Comparison of ENCODE assay signal across 12 cellular contexts in genomic region chr9:6873862-6874261, GRCh38.
DNase-seq lines count a peak whose midpoint lies in the region; ATAC-seq and TF ChIP-seq lines count a peak whose summit lies in the region.
"Had no signal": no experiment of that assay in that cellular context is flagged by ENCODE, and none has a peak within 500 bp of the region (broad histone marks: within the 10 kb centered on the region; RNA-seq: fewer than 3 reads in every experiment).

No MANE protein-coding gene starts in this region.

- ATAC-seq in T-helper 17 cell (no peak), esophagus mucosa (no peak), GM21528 (IDR thresholded peaks at IDR 0.05; ENCODE audit: low FRiP score, unreplicated experiment) (no peak), aorta (ENCODE audit: low FRiP score) (no peak)

- H3K4me1 Mint-ChIP-seq in T-helper 17 cell, result peaks cover 39% of the 10 kb centered on the region

- H3K27me3 Mint-ChIP-seq in T-helper 17 cell, result no peaks in the 10 kb centered on the region

- H3K4me2 ChIP-seq in fibroblast of lung (ENCODE audit: extremely low read depth, insufficient read depth, low read length), result no peak overlapping the region

- H3K4me1 ChIP-seq in fibroblast of lung (ENCODE audit: control insufficient read depth, extremely low read depth, insufficient read depth, low read length), result no peaks in the 10 kb centered on the region
- peaks cover 0 to 2% of the 10 kb centered on the region in 2 donors for H3K4me1 ChIP-seq in aorta (ENCODE audit: control insufficient read depth in 1 of 2, insufficient read depth in 2 of 2, low read length in 2 of 2)

- peaks cover 4% of the 10 kb centered on the region for H3K36me3 Mint-ChIP-seq in T-helper 17 cell (ENCODE audit: low read depth)

- H3K79me2 ChIP-seq in fibroblast of lung (ENCODE audit: control insufficient read depth, insufficient read depth, low read length), result no peaks in the 10 kb centered on the region

- no peaks in the 10 kb centered on the region for H3K9me3 ChIP-seq in T-helper 17 cell (ENCODE audit: control insufficient read depth, low read length, poor library complexity, severe bottlenecking)
- no peaks in the 10 kb centered on the region for H3K9me3 ChIP-seq in fibroblast of lung (ENCODE audit: control insufficient read depth, insufficient read depth, low read depth, low read length)
- no peaks in the 10 kb centered on the region for H3K9me3 ChIP-seq in aorta (ENCODE audit: control insufficient read depth, low read length)

- H3K27me3 ChIP-seq in fibroblast of lung (ENCODE audit: control insufficient read depth, insufficient read depth, low read length) (no peaks in the 10 kb centered on the region), aorta (ENCODE audit: control insufficient read depth in 1 of 2, insufficient read depth in 2 of 2, low read length in 1 of 2) (no peaks in the 10 kb centered on the region)

- H3K27ac Mint-ChIP-seq in T-helper 17 cell, result peak overlapping the region; percentile 70

- H3K9ac ChIP-seq in fibroblast of lung (ENCODE audit: insufficient read depth, low read length), result no peak overlapping the region

- no peak overlapping the region for H2AFZ ChIP-seq in fibroblast of lung (ENCODE audit: low read length)

- no peaks in the 10 kb centered on the region for H4K20me1 ChIP-seq in fibroblast of lung (ENCODE audit: control insufficient read depth, extremely low read depth, insufficient read depth, low read length)

- peak overlapping the region; percentile 45 for H3K4me3 Mint-ChIP-seq in T-helper 17 cell

- DNase-seq in G401 (ENCODE audit: low spot score) (peak; percentile 76), T-helper 17 cell (no peak), fibroblast of lung (ENCODE audit: low read depth in 2 of 2) (peak; percentile 62 to 70), pulmonary artery endothelial cell (ENCODE audit: low read depth, low spot score) (peak; percentile 41), ACHN (no peak), aorta (no peak)
- DNase-seq: COR-L47, Kasumi-1, NCI-H226, right cardiac atrium had no signal

- H3K27ac ChIP-seq in fibroblast of lung (ENCODE audit: insufficient read depth, low read length) (no peak overlapping the region), aorta (ENCODE audit: low read depth in 1 of 2, low read length in 2 of 2) (no peak overlapping the region)

- in situ Hi-C loops in G401 (cut with HindIII; ENCODE audit: low sequenced_read_pairs) (no loop called here), ACHN (cut with HindIII; ENCODE audit: low pct_ligation_motif_present, low pct_unique_long_range_greater_than_20kb, low sequenced_read_pairs) (no loop called here)

- WGBS in aorta, 2 donors, result 16 to 19% methylated on average over 6 to 7 of the region's 7 CpGs

- H3K4me3 ChIP-seq in fibroblast of lung (replicated peaks in 1 of 4; ENCODE audit: control extremely low read depth in 1 of 4, insufficient read depth in 1 of 4, low read depth in 3 of 4, low read length in 4 of 4) (no peak overlapping the region), aorta (ENCODE audit: low read length in 2 of 2) (no peak overlapping the region)

- no peak for TF ChIP-seq CTCF in fibroblast of lung (conservative IDR thresholded peaks at IDR 0.05 in 1 of 2, IDR thresholded peaks at IDR 0.05 in 1 of 2; ENCODE audit: low read depth in 1 of 2, low read length in 2 of 2)

- H3K36me3 ChIP-seq in fibroblast of lung (ENCODE audit: control insufficient read depth, insufficient read depth, low read length) (no peaks in the 10 kb centered on the region), aorta (ENCODE audit: control insufficient read depth in 1 of 2, insufficient read depth in 2 of 2, low read length in 1 of 2) (no peaks in the 10 kb centered on the region)

- intact Hi-C loops in aorta (cut with DNase I), result no loop called here

Comparison
In these comparisons a context has a peak if more than half of its experiments do, and no peak if none do; other contexts are left out.
1. DNase-seq: peak in G401 (single experiment), fibroblast of lung (2 of 2) and pulmonary artery endothelial cell (single experiment); none in T-helper 17 cell (0 of 3), ACHN (single experiment) and aorta (0 of 2).